8 cellular contexts compared by ENCODE assay signal in genomic region chr2:160270571-160271113, GRCh38.
DNase-seq lines count a peak whose midpoint lies in the region; ATAC-seq and TF ChIP-seq lines count a peak whose summit lies in the region.

No MANE protein-coding gene starts in this region.

- no peak for TF ChIP-seq POLR2A in vagina (IDR thresholded peaks at IDR 0.05)

- H3K27me3 ChIP-seq in mesenchymal stem cell (ENCODE audit: control insufficient read depth in 1 of 2, insufficient read depth in 1 of 2, low read length in 2 of 2) (no peaks in the 10 kb centered on the region), vagina (no peaks in the 10 kb centered on the region)

- peak overlapping the region; percentile 94 for H2AK5ac ChIP-seq in mesenchymal stem cell (ENCODE audit: low read length, severe bottlenecking)

- H3K36me3 ChIP-seq in mesenchymal stem cell (ENCODE audit: control insufficient read depth in 1 of 2, insufficient read depth in 2 of 2, low read depth in 1 of 2, low read length in 2 of 2) (peaks cover 16 to 49% of the 10 kb centered on the region in 2 experiments), vagina (peaks cover 0 to 20% of the 10 kb centered on the region in 2 donors)

- no peak overlapping the region for H3K23ac ChIP-seq in mesenchymal stem cell (ENCODE audit: low read length in 2 of 2)

- peaks cover 17% of the 10 kb centered on the region for H3K4me1 ChIP-seq in mesenchymal stem cell (ENCODE audit: control insufficient read depth, insufficient read depth, low read depth, low read length)
- H3K4me1 ChIP-seq in vagina, result peaks cover 39% of the 10 kb centered on the region

- 58% methylated on average over 14 of the region's 15 CpGs for WGBS in mesenchymal stem cell

- peak overlapping the region; percentile 88 for H2BK5ac ChIP-seq in mesenchymal stem cell (ENCODE audit: low read depth, low read length, poor library complexity, severe bottlenecking)

- peak overlapping the region in 1 of 2 experiments; percentile 77 for H3K4ac ChIP-seq in mesenchymal stem cell (ENCODE audit: low read depth in 1 of 2, low read length in 2 of 2)

- peak overlapping the region; percentile 10 for H4K8ac ChIP-seq in mesenchymal stem cell (ENCODE audit: low read length)

- H3K36me3 Mint-ChIP-seq in activated naive CD8-positive, alpha-beta T cell, result peaks cover 6% of the 10 kb centered on the region
- peaks cover 12% of the 10 kb centered on the region for H3K36me3 Mint-ChIP-seq in activated naive CD8-positive, alpha-beta T cell treated with anti-CD3 and anti-CD28 coated beads, Interleukin-2, amount 50 U/mL, for 24 hours (ENCODE audit: low read depth)
- peaks cover 44% of the 10 kb centered on the region for H3K36me3 Mint-ChIP-seq in chondrocyte (ENCODE audit: low read depth)

- H3K79me1 ChIP-seq in mesenchymal stem cell (replicated peaks; ENCODE audit: low read length, poor library complexity, severe bottlenecking), result peaks cover 3% of the 10 kb centered on the region

- peak overlapping the region; percentile 61 to 78 for H3K18ac ChIP-seq in mesenchymal stem cell (ENCODE audit: low read depth in 1 of 2, low read length in 2 of 2)

- peak overlapping the region; percentile 55 for H4K91ac ChIP-seq in mesenchymal stem cell (ENCODE audit: low read length)

- peak overlapping the region; percentile 56 to 79 for H2BK12ac ChIP-seq in mesenchymal stem cell (ENCODE audit: low read length in 2 of 2)

- peak overlapping the region; percentile 94 for H3K27ac ChIP-seq in mesenchymal stem cell (ENCODE audit: low read length, poor library complexity, severe bottlenecking)
- H3K27ac ChIP-seq in vagina, result peak overlapping the region; percentile 88

- TF ChIP-seq CTCF in chondrocyte (IDR thresholded peaks at IDR 0.05) (no peak), vagina (IDR thresholded peaks at IDR 0.05) (no peak)

- no peaks in the 10 kb centered on the region for H3K27me3 Mint-ChIP-seq in activated naive CD8-positive, alpha-beta T cell
- H3K27me3 Mint-ChIP-seq in activated naive CD8-positive, alpha-beta T cell treated with anti-CD3 and anti-CD28 coated beads, Interleukin-2, amount 50 U/mL, for 24 hours, result peaks cover 8% of the 10 kb centered on the region
- no peaks in the 10 kb centered on the region for H3K27me3 Mint-ChIP-seq in chondrocyte (ENCODE audit: low read depth)

- H3K9me3 Mint-ChIP-seq in activated naive CD8-positive, alpha-beta T cell (ENCODE audit: low read depth), result no peaks in the 10 kb centered on the region
- no peaks in the 10 kb centered on the region for H3K9me3 Mint-ChIP-seq in activated naive CD8-positive, alpha-beta T cell treated with anti-CD3 and anti-CD28 coated beads, Interleukin-2, amount 50 U/mL, for 24 hours
- no peaks in the 10 kb centered on the region for H3K9me3 Mint-ChIP-seq in chondrocyte (ENCODE audit: low read depth)

- peaks cover 28% of the 10 kb centered on the region for H3K4me1 Mint-ChIP-seq in activated naive CD8-positive, alpha-beta T cell (ENCODE audit: low read depth)
- H3K4me1 Mint-ChIP-seq in activated naive CD8-positive, alpha-beta T cell treated with anti-CD3 and anti-CD28 coated beads, Interleukin-2, amount 50 U/mL, for 24 hours, result peaks cover 38% of the 10 kb centered on the region
- peaks cover 96% of the 10 kb centered on the region for H3K4me1 Mint-ChIP-seq in chondrocyte (ENCODE audit: low read depth)

- no peak overlapping the region for H3K4me2 ChIP-seq in mesenchymal stem cell (ENCODE audit: low read length, poor library complexity, severe bottlenecking)

- peak overlapping the region; percentile 58 for H3K27ac Mint-ChIP-seq in activated naive CD8-positive, alpha-beta T cell
- H3K27ac Mint-ChIP-seq in activated naive CD8-positive, alpha-beta T cell treated with anti-CD3 and anti-CD28 coated beads, Interleukin-2, amount 50 U/mL, for 24 hours, result no peak overlapping the region
- peak overlapping the region; percentile 97 for H3K27ac Mint-ChIP-seq in chondrocyte (ENCODE audit: unreplicated experiment)

- H2BK15ac ChIP-seq in mesenchymal stem cell (ENCODE audit: low read depth, poor library complexity, severe bottlenecking), result no peak overlapping the region

- H3K9me3 ChIP-seq in mesenchymal stem cell (ENCODE audit: control insufficient read depth, low read length) (no peaks in the 10 kb centered on the region), vagina (no peaks in the 10 kb centered on the region)

- no peak overlapping the region for H3K14ac ChIP-seq in mesenchymal stem cell (ENCODE audit: low read length in 2 of 2)

- H2BK120ac ChIP-seq in mesenchymal stem cell (ENCODE audit: low read depth, low read length), result peak overlapping the region; percentile 45

- ATAC-seq in activated naive CD8-positive, alpha-beta T cell treated with anti-CD3 and anti-CD28 coated beads, Interleukin-2, amount 50 U/mL, for 24 hours, result no peak

- H3K9ac ChIP-seq in mesenchymal stem cell (ENCODE audit: low read length), result peak overlapping the region; percentile 89

- H2AFZ ChIP-seq in mesenchymal stem cell (ENCODE audit: low read depth, low read length), result no peak overlapping the region

- intact Hi-C loops in vagina (cut with DNase I), result loop anchor here (10.0 kb wide), 1 partner anchor 134 kb away; no protein-coding TSS in a partner anchor

- H3K4me3 ChIP-seq in mesenchymal stem cell (ENCODE audit: insufficient read depth in 1 of 2, low read depth in 1 of 2, low read length in 2 of 2), result peak overlapping the region in 1 of 2 experiments; percentile 67
- H3K4me3 ChIP-seq in vagina, result peak overlapping the region; percentile 46 to 49

- H3K4me3 Mint-ChIP-seq in activated naive CD8-positive, alpha-beta T cell, result peak overlapping the region; percentile 66
- no peak overlapping the region for H3K4me3 Mint-ChIP-seq in activated naive CD8-positive, alpha-beta T cell treated with anti-CD3 and anti-CD28 coated beads, Interleukin-2, amount 50 U/mL, for 24 hours
- H3K4me3 Mint-ChIP-seq in chondrocyte (ENCODE audit: unreplicated experiment), result peak overlapping the region; percentile 44

- DNase-seq in activated naive CD8-positive, alpha-beta T cell treated with anti-CD3 and anti-CD28 coated beads, Interleukin-2, amount 50 U/mL, for 24 hours, result no peak
- DNase-seq in chondrocyte (ENCODE audit: low spot score) (no peak), mesenchymal stem cell (no peak), vagina (ENCODE audit: extremely low spot score in 2 of 2) (no peak), kidney tubule cell (ENCODE audit: low spot score) (no peak), NCI-H2196 treated with DMSO at 0.1 percent for 48 hours (lab: John Stamatoyannopoulos, UW; ENCODE audit: unreplicated experiment) (no peak), NCI-H446 treated with DMSO at 0.1 percent for 48 hours (lab: John Stamatoyannopoulos, UW) (no peak)
